11 cellular contexts compared by ENCODE assay signal in genomic region chr3:29649815-29650547, GRCh38.
A peak's percentile ranks its signal among the peaks of the same experiment; 100 is the strongest.
DNase-seq lines count a peak whose midpoint lies in the region; ATAC-seq and TF ChIP-seq lines count a peak whose summit lies in the region.
"Had no signal": no experiment of that assay in that cellular context is flagged by ENCODE, and none has a peak within 500 bp of the region (broad histone marks: within the 10 kb centered on the region; RNA-seq: fewer than 3 reads in every experiment).

No MANE protein-coding gene starts in this region.

- no peak overlapping the region for H3K4me3 Mint-ChIP-seq in endodermal cell
- H3K4me3 Mint-ChIP-seq: activated naive CD4-positive, alpha-beta T cell treated with anti-CD3 and anti-CD28 coated beads, Interleukin-2, amount 50 U/mL, for 24 hours; immature natural killer cell had no signal

- H3K27ac ChIP-seq in endodermal cell (ENCODE audit: low read depth, low read length) (no peak overlapping the region), foreskin keratinocyte (no peak overlapping the region)

- DNase-seq in NOMO-1 (lab: John Stamatoyannopoulos, UW; ENCODE audit: unreplicated experiment in 2 of 2) (peak; percentile 50 to 92), hippocampal formation (lab: John Stamatoyannopoulos, UW) (peak; percentile 2 to 10), endodermal cell (no peak), NCI-H774 (lab: John Stamatoyannopoulos, UW) (no peak), foreskin keratinocyte (no peak)
- DNase-seq in activated CD4-positive, alpha-beta T cell treated with anti-CD3 and anti-CD28 coated beads, Interleukin-2, amount 50 U/mL, for 1 hour: no peak
- DNase-seq: immature natural killer cell; NK-92 treated with Interleukin-12 subunit alpha and Interleukin-12 subunit beta, amount 100 ng/mL, for 24 hours had no signal

- no peaks in the 10 kb centered on the region for H3K27me3 Mint-ChIP-seq in endodermal cell (ENCODE audit: insufficient read depth)

- no peak overlapping the region for H3K27ac Mint-ChIP-seq in endodermal cell
- H3K27ac Mint-ChIP-seq: activated naive CD4-positive, alpha-beta T cell treated with anti-CD3 and anti-CD28 coated beads, Interleukin-2, amount 50 U/mL, for 24 hours; immature natural killer cell had no signal

- no peak overlapping the region for H3K9ac ChIP-seq in endodermal cell (ENCODE audit: extremely low read depth, low read length, poor library complexity, severe bottlenecking)

- H3K4me3 ChIP-seq in endodermal cell (ENCODE audit: low read length): no peak overlapping the region

- H3K4me1 Mint-ChIP-seq in endodermal cell: peaks cover 9% of the 10 kb centered on the region
- H3K4me1 Mint-ChIP-seq: activated naive CD4-positive, alpha-beta T cell treated with anti-CD3 and anti-CD28 coated beads, Interleukin-2, amount 50 U/mL, for 24 hours; immature natural killer cell had no signal

- ATAC-seq in GM18502 (IDR thresholded peaks at IDR 0.05; ENCODE audit: poor library complexity, unreplicated experiment) (peak; percentile 98), HG02588 (IDR thresholded peaks at IDR 0.05; ENCODE audit: unreplicated experiment) (peak; percentile 64), foreskin keratinocyte (no peak)

- no peaks in the 10 kb centered on the region for H3K9me3 Mint-ChIP-seq in endodermal cell
- H3K9me3 Mint-ChIP-seq: activated naive CD4-positive, alpha-beta T cell treated with anti-CD3 and anti-CD28 coated beads, Interleukin-2, amount 50 U/mL, for 24 hours had no signal

- 91 to 92% methylated on average over 5 to 6 of the region's 6 CpGs for WGBS in endodermal cell (ENCODE audit: insufficient coverage in 1 of 2, insufficient read length in 1 of 2), 2 experiments

- H3K9me3 ChIP-seq in endodermal cell (ENCODE audit: control insufficient read depth, low read length): no peaks in the 10 kb centered on the region

- H3K27me3 ChIP-seq in endodermal cell (ENCODE audit: control insufficient read depth, insufficient read depth, low read length, poor library complexity, severe bottlenecking): no peaks in the 10 kb centered on the region
- H3K27me3 ChIP-seq in foreskin keratinocyte: no peaks in the 10 kb centered on the region

- no peaks in the 10 kb centered on the region for H3K36me3 Mint-ChIP-seq in endodermal cell (ENCODE audit: low read depth)
- H3K36me3 Mint-ChIP-seq: activated naive CD4-positive, alpha-beta T cell treated with anti-CD3 and anti-CD28 coated beads, Interleukin-2, amount 50 U/mL, for 24 hours; immature natural killer cell had no signal

- H3K4me1 ChIP-seq in endodermal cell (ENCODE audit: control insufficient read depth, insufficient read depth, low read length) (no peaks in the 10 kb centered on the region), foreskin keratinocyte (no peaks in the 10 kb centered on the region)

- H3K36me3 ChIP-seq in endodermal cell (ENCODE audit: control insufficient read depth, insufficient read depth, low read length): no peaks in the 10 kb centered on the region

- no peak for TF ChIP-seq CTCF in endodermal cell (conservative IDR thresholded peaks at IDR 0.05)
- TF ChIP-seq CTCF in foreskin keratinocyte (conservative IDR thresholded peaks at IDR 0.05): no peak

Comparison
In these comparisons a context has a peak if more than half of its experiments do, and no peak if none do; other contexts are left out.
1. DNase-seq: peak in NOMO-1 (2 of 2) and hippocampal formation (2 of 2); none in endodermal cell (single experiment), NCI-H774 (single experiment), foreskin keratinocyte (0 of 2) and activated CD4-positive, alpha-beta T cell treated with anti-CD3 and anti-CD28 coated beads, Interleukin-2, amount 50 U/mL, for 1 hour (single experiment).